Comparison of ENCODE assay signal across 16 cellular contexts in genomic region chr5:89083791-89084190, GRCh38.
DNase-seq lines count a peak whose midpoint lies in the region; ATAC-seq lines count a peak whose summit lies in the region.
"Had no signal": no experiment of that assay in that cellular context is flagged by ENCODE, and none has a peak within 500 bp of the region (broad histone marks: within the 10 kb centered on the region; RNA-seq: fewer than 3 reads in every experiment).

No MANE protein-coding gene starts in this region.

- no peak for ATAC-seq in HG02759 (IDR thresholded peaks at IDR 0.05; ENCODE audit: unreplicated experiment)
- ATAC-seq in HG02610 (IDR thresholded peaks at IDR 0.05; ENCODE audit: unreplicated experiment), result no peak
- ATAC-seq: activated CD8-positive, alpha-beta T cell treated with anti-CD3 and anti-CD28 coated beads for 36 hours; activated T-cell treated with anti-CD3 and anti-CD28 coated beads, Interleukin-2, amount 50 U/mL, for 4 hours; GM23338 had no signal

- DNase-seq in EL (peak; percentile 1), M059J (ENCODE audit: low read depth) (peak; percentile 19), epidermal melanocyte (ENCODE audit: insufficient read length, low spot score) (peak; percentile 33), non-pigmented ciliary epithelial cell (ENCODE audit: low read depth) (peak; percentile 5), GOT3 (lab: John Stamatoyannopoulos, UW) (no peak)
- DNase-seq: activated B cell treated with CpG ODN at 0.5 μM for 24 hours; activated CD8-positive, alpha-beta T cell treated with anti-CD3 and anti-CD28 coated beads for 36 hours; activated T-cell treated with anti-CD3 and anti-CD28 coated beads, Interleukin-2, amount 50 U/mL, for 4 hours; DMS53; esophagus squamous epithelium; mesendoderm; NCI-H2081; OCI-M1 had no signal
